In the genomic region with DNA sequence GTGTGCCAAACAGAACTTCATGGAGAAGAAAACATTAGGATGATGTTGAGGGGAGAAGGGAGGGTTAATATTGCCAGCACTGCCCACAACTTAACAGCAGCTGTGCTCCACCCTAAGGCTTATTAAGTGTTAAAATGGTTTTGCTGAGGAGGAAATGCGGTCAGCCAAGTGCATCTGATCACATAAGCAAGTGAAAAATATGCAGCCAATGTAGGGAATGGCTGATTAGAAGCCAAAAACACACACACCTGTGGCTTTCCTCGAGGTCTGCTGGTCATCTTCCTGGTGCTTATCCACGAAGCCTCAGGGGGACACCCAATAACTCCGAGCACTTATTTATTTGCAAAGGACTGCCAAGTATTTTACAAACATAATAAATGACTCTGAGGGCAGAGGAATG, we compare ENCODE assay signal across 29 cellular contexts.
DNase-seq lines count a peak whose midpoint lies in the region; ATAC-seq and TF ChIP-seq lines count a peak whose summit lies in the region.
"Had no signal": no experiment of that assay in that cellular context is flagged by ENCODE, and none has a peak within 500 bp of the region (broad histone marks: within the 10 kb centered on the region; RNA-seq: fewer than 3 reads in every experiment).

No MANE protein-coding gene starts in this region.

- peak; percentile 31 for DNase-seq in HT-29 (ENCODE audit: low spot score)
- no peak for DNase-seq in memory B cell (ENCODE audit: low spot score in 2 of 2)
- DNase-seq in stimulated activated effector memory CD8-positive, alpha-beta T cell treated with anti-CD3 and anti-CD28 coated beads, Interleukin-12 subunit alpha, Interleukin-12 subunit beta, amount 100 ng/mL, for 72 hours (ENCODE audit: low spot score in 2 of 2): no peak
- DNase-seq in dedifferentiated amniotic fluid mesenchymal stem cell (ENCODE audit: extremely low spot score): no peak
- DNase-seq in RKO (ENCODE audit: low spot score): no peak
- DNase-seq in activated T-cell treated with anti-CD3 and anti-CD28 coated beads, Interleukin-2, amount 50 U/mL, for 72 hours: no peak
- DNase-seq in NCI-H526 (lab: John Stamatoyannopoulos, UW): no peak
- DNase-seq: activated CD4-positive, alpha-beta T cell treated with anti-CD3 and anti-CD28 coated beads, Interleukin-2, amount 50 U/mL, for 48 hours; activated CD4-positive, CD25-positive, alpha-beta regulatory T cell; activated CD8-positive, alpha-beta memory T cell treated with anti-CD3 and anti-CD28 coated beads, Interleukin-2, amount 50 U/mL, for 4 hours; aorta; caudate nucleus; dermis blood vessel endothelial cell; GOT3; Kasumi-1; mammary epithelial cell; NCI-H1092; NCI-H2029; NCI-H226; NCI-H748 treated with DMSO at 0.1 percent for 48 hours; Right ventricle myocardium superior; stimulated activated CD4-positive, alpha-beta T cell treated with anti-CD3 and anti-CD28 coated beads, Interleukin-15, amount 100 ng/mL, for 24 hours; T1000; upper lobe of right lung had no signal

- no peak for TF ChIP-seq CTCF in VCaP (conservative IDR thresholded peaks at IDR 0.05)

- peaks cover 11% of the 10 kb centered on the region for H3K9me3 Mint-ChIP-seq in memory B cell
- no peaks in the 10 kb centered on the region for H3K9me3 Mint-ChIP-seq in stimulated activated effector memory CD8-positive, alpha-beta T cell treated with anti-CD3 and anti-CD28 coated beads, Interleukin-12 subunit alpha, Interleukin-12 subunit beta, amount 100 ng/mL, for 72 hours
- H3K9me3 Mint-ChIP-seq in activated T-cell treated with anti-CD3 and anti-CD28 coated beads, Interleukin-2, amount 50 U/mL, for 72 hours: no peaks in the 10 kb centered on the region
- H3K9me3 Mint-ChIP-seq: activated naive CD4-positive, alpha-beta T cell treated with anti-CD3 and anti-CD28 coated beads, Interleukin-2, amount 50 U/mL, for 72 hours; activated T-helper 2 cell treated with anti-CD3 and anti-CD28 coated beads, Interferon-gamma antibody, Interleukin-2, Interleukin-4, amounts not matched to agents 10 μg/mL and 5 μg/mL and 100 μg/mL, durations not matched to agents 14 hours and 24 hours and 36 hours had no signal

- peak; percentile 66 for ATAC-seq in memory B cell (ENCODE audit: low read depth)
- ATAC-seq in stimulated activated effector memory CD8-positive, alpha-beta T cell treated with anti-CD3 and anti-CD28 coated beads, Interleukin-12 subunit alpha, Interleukin-12 subunit beta, amount 100 ng/mL, for 72 hours: no peak
- ATAC-seq in activated T-cell treated with anti-CD3 and anti-CD28 coated beads, Interleukin-2, amount 50 U/mL, for 72 hours (replicated peaks in 1 of 2): no peak
- ATAC-seq: activated naive CD4-positive, alpha-beta T cell treated with anti-CD3 and anti-CD28 coated beads, Interleukin-2, amount 50 U/mL, for 72 hours; sciatic nerve had no signal

- H3K27me3 Mint-ChIP-seq in memory B cell: no peaks in the 10 kb centered on the region
- peaks cover 40% of the 10 kb centered on the region for H3K27me3 Mint-ChIP-seq in activated T-cell treated with anti-CD3 and anti-CD28 coated beads, Interleukin-2, amount 50 U/mL, for 72 hours (ENCODE audit: low read depth)

- peaks cover 46% of the 10 kb centered on the region for H3K4me1 Mint-ChIP-seq in memory B cell
- peaks cover 11% of the 10 kb centered on the region for H3K4me1 Mint-ChIP-seq in stimulated activated effector memory CD8-positive, alpha-beta T cell treated with anti-CD3 and anti-CD28 coated beads, Interleukin-12 subunit alpha, Interleukin-12 subunit beta, amount 100 ng/mL, for 72 hours
- no peaks in the 10 kb centered on the region for H3K4me1 Mint-ChIP-seq in activated T-cell treated with anti-CD3 and anti-CD28 coated beads, Interleukin-2, amount 50 U/mL, for 72 hours (ENCODE audit: low read depth)

- peak overlapping the region; percentile 89 for H3K27ac Mint-ChIP-seq in memory B cell
- H3K27ac Mint-ChIP-seq in stimulated activated effector memory CD8-positive, alpha-beta T cell treated with anti-CD3 and anti-CD28 coated beads, Interleukin-12 subunit alpha, Interleukin-12 subunit beta, amount 100 ng/mL, for 72 hours: peak overlapping the region; percentile 15
- no peak overlapping the region for H3K27ac Mint-ChIP-seq in activated T-cell treated with anti-CD3 and anti-CD28 coated beads, Interleukin-2, amount 50 U/mL, for 72 hours
- H3K27ac Mint-ChIP-seq: activated naive CD4-positive, alpha-beta T cell treated with anti-CD3 and anti-CD28 coated beads, Interleukin-2, amount 50 U/mL, for 72 hours; activated T-helper 2 cell treated with anti-CD3 and anti-CD28 coated beads, Interferon-gamma antibody, Interleukin-2, Interleukin-4, amounts not matched to agents 10 μg/mL and 5 μg/mL and 100 μg/mL, durations not matched to agents 14 hours and 24 hours and 36 hours had no signal

- peaks cover 12% of the 10 kb centered on the region for H3K36me3 Mint-ChIP-seq in memory B cell
- no peaks in the 10 kb centered on the region for H3K36me3 Mint-ChIP-seq in stimulated activated effector memory CD8-positive, alpha-beta T cell treated with anti-CD3 and anti-CD28 coated beads, Interleukin-12 subunit alpha, Interleukin-12 subunit beta, amount 100 ng/mL, for 72 hours
- H3K36me3 Mint-ChIP-seq in activated T-cell treated with anti-CD3 and anti-CD28 coated beads, Interleukin-2, amount 50 U/mL, for 72 hours (ENCODE audit: insufficient read depth in 2 of 2): no peaks in the 10 kb centered on the region
- H3K36me3 Mint-ChIP-seq: activated naive CD4-positive, alpha-beta T cell treated with anti-CD3 and anti-CD28 coated beads, Interleukin-2, amount 50 U/mL, for 72 hours had no signal

- peak overlapping the region; percentile 60 for H3K4me3 Mint-ChIP-seq in memory B cell
- H3K4me3 Mint-ChIP-seq in stimulated activated effector memory CD8-positive, alpha-beta T cell treated with anti-CD3 and anti-CD28 coated beads, Interleukin-12 subunit alpha, Interleukin-12 subunit beta, amount 100 ng/mL, for 72 hours: no peak overlapping the region
- no peak overlapping the region for H3K4me3 Mint-ChIP-seq in activated T-cell treated with anti-CD3 and anti-CD28 coated beads, Interleukin-2, amount 50 U/mL, for 72 hours

- peak overlapping the region; percentile 74 for H3K27ac ChIP-seq in VCaP
- H3K27ac ChIP-seq: parathyroid adenoma, upper lobe of right lung had no signal
